15 cellular contexts compared by ENCODE assay signal in genomic region chr13:41001695-41002094, GRCh38. TPM values are rescaled to one million over a fixed set of nuclear protein-coding genes. Genes with fewer than 3 reads are reported as not detected.
DNase-seq lines count a peak whose midpoint lies in the region; ATAC-seq and TF ChIP-seq lines count a peak whose summit lies in the region.
"Had no signal": no experiment of that assay in that cellular context is flagged by ENCODE, and none has a peak within 500 bp of the region (broad histone marks: within the 10 kb centered on the region; RNA-seq: fewer than 3 reads in every experiment).

No MANE protein-coding gene starts in this region.

- H2AFZ ChIP-seq in DND-41 (ENCODE audit: low read depth, low read length) = no peak overlapping the region

- H3K4me2 ChIP-seq in DND-41 (ENCODE audit: insufficient read depth, low read length) = no peak overlapping the region; the same call in 1 of the 2 replicates

- peak overlapping the region; percentile 51 for H3K4me3 ChIP-seq in CD4-positive, CD25-positive, alpha-beta regulatory T cell (ENCODE audit: low read depth, low read length)
- H3K4me3 ChIP-seq in DND-41 (ENCODE audit: low read depth in 1 of 2, low read length in 2 of 2) = no peak overlapping the region
- H3K4me3 ChIP-seq: thoracic aorta had no signal

- H3K4me1 Mint-ChIP-seq in CD4-positive, CD25-positive, alpha-beta regulatory T cell = peaks cover 43 to 86% (median 57%) of the 10 kb centered on the region in 4 donors
- peaks cover 52% of the 10 kb centered on the region for H3K4me1 Mint-ChIP-seq in activated T-helper 17 cell treated with anti-CD3 and anti-CD28 coated beads, Interleukin-2, amount 50 U/mL, for 72 hours
- peaks cover 38 to 90% (median 72%) of the 10 kb centered on the region in 4 donors for H3K4me1 Mint-ChIP-seq in naive thymus-derived CD8-positive, alpha-beta T cell

- peak overlapping the region in 3 of 4 donors; percentile 57 to 68 (median 67) for H3K4me3 Mint-ChIP-seq in CD4-positive, CD25-positive, alpha-beta regulatory T cell
- H3K4me3 Mint-ChIP-seq in activated T-helper 17 cell treated with anti-CD3 and anti-CD28 coated beads, Interleukin-2, amount 50 U/mL, for 72 hours = no peak overlapping the region
- peak overlapping the region; percentile 20 to 80 (median 60) for H3K4me3 Mint-ChIP-seq in naive thymus-derived CD8-positive, alpha-beta T cell
- H3K4me3 Mint-ChIP-seq: HFFc6 had no signal

- H3K9ac ChIP-seq in DND-41 (ENCODE audit: low read depth, low read length) = no peak overlapping the region

- H3K36me3 ChIP-seq in CD4-positive, CD25-positive, alpha-beta regulatory T cell (ENCODE audit: control insufficient read depth, insufficient read depth, low read length) = peaks cover 21% of the 10 kb centered on the region
- peaks cover 36% of the 10 kb centered on the region for H3K36me3 ChIP-seq in DND-41 (ENCODE audit: insufficient read depth, low read length)
- H3K36me3 ChIP-seq: thoracic aorta had no signal

- POLR2A ChIA-PET in naive thymus-derived CD8-positive, alpha-beta T cell (lab: Charles Lee) = interaction anchor here (1.0 to 1.6 kb wide), 2 partner anchors 15 to 270 kb away, joined by 4 to 6 read pairs; no protein-coding TSS in a partner anchor

- peaks cover 91% of the 10 kb centered on the region for H3K79me2 ChIP-seq in DND-41 (ENCODE audit: insufficient read depth, low read length)

- no peaks in the 10 kb centered on the region for H3K27me3 ChIP-seq in CD4-positive, CD25-positive, alpha-beta regulatory T cell (ENCODE audit: control insufficient read depth, insufficient read depth, low read length)
- H3K27me3 ChIP-seq in DND-41 (ENCODE audit: insufficient read depth, low read length, poor library complexity) = no peaks in the 10 kb centered on the region

- no peak for DNase-seq in CD4-positive, CD25-positive, alpha-beta regulatory T cell
- DNase-seq in DND-41 (no peak), SKM-1 (lab: John Stamatoyannopoulos, UW; ENCODE audit: unreplicated experiment) (no peak), NOMO-1 treated with dmso at 0.1 percent for 144 hours (lab: John Stamatoyannopoulos, UW; ENCODE audit: unreplicated experiment) (no peak)
- DNase-seq in naive thymus-derived CD8-positive, alpha-beta T cell = no peak
- no peak for DNase-seq in effector CD8-positive, alpha-beta T cell (lab: John Stamatoyannopoulos, UW)
- DNase-seq: activated CD8-positive, alpha-beta memory T cell treated with anti-CD3 and anti-CD28 coated beads for 24 hours; HFFc6; hippocampal formation; NCI-H1930; NCI-H510A treated with DMSO at 0.1 percent for 48 hours; nucleus accumbens; stimulated activated CD4-positive, alpha-beta T cell treated with anti-CD3 and anti-CD28 coated beads, Interleukin-4, amount 100 ng/mL, for 1 hour had no signal

- peak overlapping the region; percentile 64 to 78 (median 66) for H3K27ac Mint-ChIP-seq in CD4-positive, CD25-positive, alpha-beta regulatory T cell
- H3K27ac Mint-ChIP-seq in activated T-helper 17 cell treated with anti-CD3 and anti-CD28 coated beads, Interleukin-2, amount 50 U/mL, for 72 hours = peak overlapping the region; percentile 8
- H3K27ac Mint-ChIP-seq in naive thymus-derived CD8-positive, alpha-beta T cell = peak overlapping the region; percentile 67 to 94 (median 90)
- H3K27ac Mint-ChIP-seq: HFFc6 had no signal

- no peaks in the 10 kb centered on the region for H3K9me3 ChIP-seq in CD4-positive, CD25-positive, alpha-beta regulatory T cell (ENCODE audit: control insufficient read depth in 2 of 2, low read length in 2 of 2)
- H3K9me3 ChIP-seq in DND-41 (ENCODE audit: insufficient read depth, low read length, severe bottlenecking) = no peaks in the 10 kb centered on the region
- H3K9me3 ChIP-seq: thoracic aorta had no signal

- H3K9me3 Mint-ChIP-seq in CD4-positive, CD25-positive, alpha-beta regulatory T cell = no peaks in the 10 kb centered on the region
- no peaks in the 10 kb centered on the region for H3K9me3 Mint-ChIP-seq in activated T-helper 17 cell treated with anti-CD3 and anti-CD28 coated beads, Interleukin-2, amount 50 U/mL, for 72 hours
- no peaks in the 10 kb centered on the region for H3K9me3 Mint-ChIP-seq in naive thymus-derived CD8-positive, alpha-beta T cell
- H3K9me3 Mint-ChIP-seq: HFFc6 had no signal

- H3K4me1 ChIP-seq in CD4-positive, CD25-positive, alpha-beta regulatory T cell (ENCODE audit: control insufficient read depth, insufficient read depth, low read length, poor library complexity, severe bottlenecking) = peaks cover 97% of the 10 kb centered on the region
- peaks cover 90% of the 10 kb centered on the region for H3K4me1 ChIP-seq in DND-41 (ENCODE audit: insufficient read depth, low read length)

- no peak for ATAC-seq in CD4-positive, CD25-positive, alpha-beta regulatory T cell (ENCODE audit: low read depth in 2 of 2)
- ATAC-seq in DND-41 (ENCODE audit: insufficient read depth, low read depth) = no peak
- no peak for ATAC-seq in activated T-helper 17 cell treated with anti-CD3 and anti-CD28 coated beads, Interleukin-2, amount 50 U/mL, for 72 hours (replicated peaks)
- ATAC-seq in naive thymus-derived CD8-positive, alpha-beta T cell = peak in 1 of 2 donors; percentile 32

- TF ChIP-seq CTCF in DND-41 (IDR thresholded peaks at IDR 0.05; ENCODE audit: borderline replicate concordance, extremely low read depth, low read length, poor library complexity, severe bottlenecking) = no peak

- H3K27ac ChIP-seq in CD4-positive, CD25-positive, alpha-beta regulatory T cell (ENCODE audit: insufficient read depth, low read length, poor library complexity, severe bottlenecking) = no peak overlapping the region
- H3K27ac ChIP-seq in DND-41 (ENCODE audit: low read length) = peak overlapping the region; percentile 86
- H3K27ac ChIP-seq: thoracic aorta had no signal

- peaks cover 11% of the 10 kb centered on the region for H3K36me3 Mint-ChIP-seq in CD4-positive, CD25-positive, alpha-beta regulatory T cell
- peaks cover 49% of the 10 kb centered on the region for H3K36me3 Mint-ChIP-seq in activated T-helper 17 cell treated with anti-CD3 and anti-CD28 coated beads, Interleukin-2, amount 50 U/mL, for 72 hours (ENCODE audit: low read depth)
- H3K36me3 Mint-ChIP-seq in naive thymus-derived CD8-positive, alpha-beta T cell = peaks cover 0 to 23% (median 5%) of the 10 kb centered on the region in 3 donors

- no peaks in the 10 kb centered on the region for H4K20me1 ChIP-seq in DND-41 (ENCODE audit: insufficient read depth, low read length)

- no peaks in the 10 kb centered on the region for H3K27me3 Mint-ChIP-seq in CD4-positive, CD25-positive, alpha-beta regulatory T cell
- no peaks in the 10 kb centered on the region for H3K27me3 Mint-ChIP-seq in activated T-helper 17 cell treated with anti-CD3 and anti-CD28 coated beads, Interleukin-2, amount 50 U/mL, for 72 hours
- H3K27me3 Mint-ChIP-seq in naive thymus-derived CD8-positive, alpha-beta T cell = no peaks in the 10 kb centered on the region

RNA-seq across cellular contexts. Expression of gene ELF1, which starts 17.4 kb away (rescaled TPM):
- total RNA-seq in CD4-positive, CD25-positive, alpha-beta regulatory T cell = 285 TPM
- 100 to 1,000 TPM; 122 to 178 (median 141) TPM for polyA plus RNA-seq in CD4-positive, CD25-positive, alpha-beta regulatory T cell
- 10 to 100 TPM; 76.0 to 80.1 TPM for total RNA-seq in activated T-helper 17 cell treated with anti-CD3 and anti-CD28 coated beads, Interleukin-2, amount 50 U/mL, for 72 hours
- 100 to 1,000 TPM; 184 to 200 TPM for total RNA-seq in naive thymus-derived CD8-positive, alpha-beta T cell
- 100 to 1,000 TPM; 127 to 155 (median 130) TPM for polyA plus RNA-seq in naive thymus-derived CD8-positive, alpha-beta T cell

RNA-seq across cellular contexts. Expression of gene WBP4, which starts 59.6 kb away (rescaled TPM):
- 5.6 TPM for total RNA-seq in CD4-positive, CD25-positive, alpha-beta regulatory T cell
- polyA plus RNA-seq in CD4-positive, CD25-positive, alpha-beta regulatory T cell = 1 to 10 TPM; 3.0 to 3.8 (median 3.4) TPM
- 10 to 100 TPM in 1 of 2 donors, 1 to 10 TPM in 1; 9.7 to 10.6 TPM for total RNA-seq in activated T-helper 17 cell treated with anti-CD3 and anti-CD28 coated beads, Interleukin-2, amount 50 U/mL, for 72 hours
- total RNA-seq in naive thymus-derived CD8-positive, alpha-beta T cell = 1 to 10 TPM; 8.8 to 9.0 TPM
- 1 to 10 TPM; 3.7 to 4.9 (median 3.9) TPM for polyA plus RNA-seq in naive thymus-derived CD8-positive, alpha-beta T cell

Comparison
In these comparisons a context has a peak if more than half of its experiments do, and no peak if none do; other contexts are left out.
1. H3K27ac Mint-ChIP-seq: peak in every context shown above with its lines; median percentile 90 in naive thymus-derived CD8-positive, alpha-beta T cell; 66 in CD4-positive, CD25-positive, alpha-beta regulatory T cell; 8 in activated T-helper 17 cell treated with anti-CD3 and anti-CD28 coated beads, Interleukin-2, amount 50 U/mL, for 72 hours.